Comparison of ENCODE assay signal across 16 cellular contexts in genomic region chr7:117194445-117194844, GRCh38.
DNase-seq lines count a peak whose midpoint lies in the region; ATAC-seq, FAIRE-seq and TF ChIP-seq lines count a peak whose summit lies in the region.
"Had no signal": no experiment of that assay in that cellular context is flagged by ENCODE, and none has a peak within 500 bp of the region (broad histone marks: within the 10 kb centered on the region; RNA-seq: fewer than 3 reads in every experiment).

No MANE protein-coding gene starts in this region.

- H3K27me3 ChIP-seq in IMR-90 (ENCODE audit: control insufficient read depth, insufficient read depth, low read length) (no peaks in the 10 kb centered on the region), neural progenitor cell (no peaks in the 10 kb centered on the region), PC-3 (ENCODE audit: low read length) (no peaks in the 10 kb centered on the region)

- H3K4me1 Mint-ChIP-seq in endothelial cell (ENCODE audit: unreplicated experiment) (peaks cover 36% of the 10 kb centered on the region), neural progenitor cell (peaks cover 7% of the 10 kb centered on the region)

- peak overlapping the region; percentile 59; the same call in 1 of the 2 replicates for H4K5ac ChIP-seq in IMR-90 (ENCODE audit: low read depth, low read length)

- no peak overlapping the region for H3K9ac ChIP-seq in IMR-90 (ENCODE audit: low read depth, low read length)
- no peak overlapping the region for H3K9ac ChIP-seq in neural progenitor cell
- H3K9ac ChIP-seq in PC-3 (ENCODE audit: low read length) = no peak overlapping the region

- WGBS in IMR-90 (ENCODE audit: extremely low coverage in 2 of 2, insufficient read length in 1 of 2), 2 experiments = no CpG with 5 or more reads among the region's 2 CpGs

- ATAC-seq in IMR-90 (ENCODE audit: low read depth) (no peak), PC-3 (no peak), HG02610 (IDR thresholded peaks at IDR 0.05; ENCODE audit: unreplicated experiment) (no peak)

- H3K79me2 ChIP-seq in neural progenitor cell (ENCODE audit: low read depth) = no peaks in the 10 kb centered on the region
- H3K79me2 ChIP-seq in PC-3 (ENCODE audit: low read length) = no peaks in the 10 kb centered on the region

- H3K23ac ChIP-seq in IMR-90 (ENCODE audit: low read depth, low read length) = no peak overlapping the region

- peaks cover 12% of the 10 kb centered on the region; the same call in 1 of the 2 replicates for H3K9me1 ChIP-seq in IMR-90 (ENCODE audit: insufficient read depth, low read length)

- no peaks in the 10 kb centered on the region for H3K9me2 ChIP-seq in PC-3 (replicated peaks; ENCODE audit: low read length)

- no peak overlapping the region for H2BK20ac ChIP-seq in IMR-90 (ENCODE audit: low read depth, low read length)

- H3K4me2 ChIP-seq in IMR-90 (ENCODE audit: low read depth, low read length) = no peak overlapping the region
- H3K4me2 ChIP-seq in neural progenitor cell = peak overlapping the region; percentile 11
- no peak overlapping the region for H3K4me2 ChIP-seq in PC-3 (ENCODE audit: low read length)

- H3K9me3 Mint-ChIP-seq in endothelial cell (ENCODE audit: unreplicated experiment) (no peaks in the 10 kb centered on the region), neural progenitor cell (no peaks in the 10 kb centered on the region)
- H3K9me3 Mint-ChIP-seq: CD4-positive, alpha-beta T cell had no signal

- dilution Hi-C loops in IMR-90 (cut with HindIII; ENCODE audit: low sequenced_read_pairs, unreplicated experiment) = no loop called here

- TF ChIP-seq CTCF in IMR-90 (conservative IDR thresholded peaks at IDR 0.05; ENCODE audit: low read depth, low read length) (no peak), endothelial cell (IDR thresholded peaks at IDR 0.05; ENCODE audit: unreplicated experiment) (no peak), neural progenitor cell (IDR thresholded peaks at IDR 0.05) (no peak), PC-3 (conservative IDR thresholded peaks at IDR 0.05; ENCODE audit: low read depth, low read length) (no peak)

- intact Hi-C loops in IMR-90 (cut with micrococcal nuclease) = no loop called here
- intact Hi-C loops in PC-3 (cut with micrococcal nuclease) = no loop called here

- in situ Hi-C loops in IMR-90 (cut with MboI; ENCODE audit: low sequenced_read_pairs) = no loop called here

- H3K36me3 ChIP-seq in IMR-90 (ENCODE audit: control insufficient read depth, insufficient read depth, low read length) = peaks cover 7% of the 10 kb centered on the region; the same call in 1 of the 2 replicates
- H3K36me3 ChIP-seq in neural progenitor cell = no peaks in the 10 kb centered on the region
- H3K36me3 ChIP-seq in PC-3 (ENCODE audit: low read depth, low read length) = no peaks in the 10 kb centered on the region

- POLR2A ChIA-PET in IMR-90 (lab: Charles Lee; ENCODE audit: unreplicated experiment) = no interaction called here
- POLR2A ChIA-PET in PC-3 (lab: Charles Lee; ENCODE audit: unreplicated experiment) = no interaction called here

- H3K79me1 ChIP-seq in IMR-90 (ENCODE audit: low read depth in 1 of 2, low read length in 2 of 2) = no peaks in the 10 kb centered on the region

- H4K20me1 ChIP-seq in IMR-90 (ENCODE audit: insufficient read depth, low read length) = no peaks in the 10 kb centered on the region
- H4K20me1 ChIP-seq in neural progenitor cell (ENCODE audit: low read depth) = no peaks in the 10 kb centered on the region
- no peaks in the 10 kb centered on the region for H4K20me1 ChIP-seq in PC-3 (ENCODE audit: low read length)

- peak overlapping the region; percentile 82 for H3K18ac ChIP-seq in IMR-90 (ENCODE audit: low read depth, low read length)

- no peak for TF ChIP-seq RAD21 in IMR-90 (IDR thresholded peaks at IDR 0.05; ENCODE audit: low read length)

- no peak overlapping the region for H4K91ac ChIP-seq in IMR-90 (ENCODE audit: insufficient read depth, low read depth, low read length)

- H2BK120ac ChIP-seq in IMR-90 (ENCODE audit: low read depth, low read length) = no peak overlapping the region

- H3K9me3 ChIP-seq in IMR-90 (ENCODE audit: control insufficient read depth, insufficient read depth, low read length) (no peaks in the 10 kb centered on the region), neural progenitor cell (ENCODE audit: low read depth) (no peaks in the 10 kb centered on the region), PC-3 (ENCODE audit: low read length) (no peaks in the 10 kb centered on the region)
- H3K9me3 ChIP-seq: Caco-2 had no signal

- no peaks in the 10 kb centered on the region for H3F3A ChIP-seq in neural progenitor cell (ENCODE audit: low read depth)
- no peaks in the 10 kb centered on the region for H3F3A ChIP-seq in PC-3 (ENCODE audit: low read length, unreplicated experiment)

- BruUV-seq in IMR-90 (replicated peaks; lab: Mats Ljungman, UMichigan) (no TSS peak), PC-3 (replicated peaks; lab: Mats Ljungman, UMichigan) (no TSS peak)

- H3K27me3 Mint-ChIP-seq in endothelial cell (ENCODE audit: unreplicated experiment) (peaks cover 5% of the 10 kb centered on the region), neural progenitor cell (ENCODE audit: insufficient read depth, low read depth) (peaks cover 3% of the 10 kb centered on the region)
- H3K27me3 Mint-ChIP-seq: CD4-positive, alpha-beta T cell had no signal

- H2AFZ ChIP-seq in IMR-90 (replicated peaks; ENCODE audit: low read length, poor library complexity) = no peak overlapping the region
- H2AFZ ChIP-seq in neural progenitor cell (replicated peaks) = no peak overlapping the region
- H2AFZ ChIP-seq in PC-3 (ENCODE audit: low read length) = no peak overlapping the region

- H3K27ac ChIP-seq in IMR-90 (ENCODE audit: insufficient read depth, low read length) = no peak overlapping the region
- no peak overlapping the region for H3K27ac ChIP-seq in neural progenitor cell
- H3K27ac ChIP-seq in PC-3 (ENCODE audit: low read length) = no peak overlapping the region
- H3K27ac ChIP-seq: C4-2B had no signal

- peaks cover 40% of the 10 kb centered on the region for H3K36me3 Mint-ChIP-seq in endothelial cell (ENCODE audit: low read depth, unreplicated experiment)
- H3K36me3 Mint-ChIP-seq in neural progenitor cell = peaks cover 10% of the 10 kb centered on the region

- H3K4me3 Mint-ChIP-seq in endothelial cell (ENCODE audit: unreplicated experiment) (peak overlapping the region; percentile 10), neural progenitor cell (no peak overlapping the region)
- H3K4me3 Mint-ChIP-seq: CD4-positive, alpha-beta T cell had no signal

- H3K27ac Mint-ChIP-seq in endothelial cell (ENCODE audit: unreplicated experiment) (peak overlapping the region; percentile 16), neural progenitor cell (no peak overlapping the region)
- H3K27ac Mint-ChIP-seq: CD4-positive, alpha-beta T cell had no signal

- no peak overlapping the region for H2BK5ac ChIP-seq in IMR-90 (ENCODE audit: low read depth, low read length, poor library complexity, severe bottlenecking)

- no peak overlapping the region for H3K4me3 ChIP-seq in IMR-90 (ENCODE audit: insufficient read depth, low read depth, low read length)
- no peak overlapping the region for H3K4me3 ChIP-seq in neural progenitor cell
- no peak overlapping the region for H3K4me3 ChIP-seq in PC-3 (ENCODE audit: low read length)

- H2AK9ac ChIP-seq in IMR-90 (replicated peaks; ENCODE audit: low read depth, low read length, poor library complexity) = no peak overlapping the region

- H2AK5ac ChIP-seq in IMR-90 (ENCODE audit: low read depth, low read length) = no peak overlapping the region

- 0 out of 3 replicates have a peak overlapping the region, but pooled peaks have one; percentile 26 for H2BK15ac ChIP-seq in IMR-90 (ENCODE audit: low read depth, low read length)

- no peak for DNase-seq in GM12892 (ENCODE audit: insufficient read length)
- no peak for DNase-seq in IMR-90
- DNase-seq in endothelial cell (ENCODE audit: low spot score) = no peak
- DNase-seq in neural progenitor cell (ENCODE audit: low spot score) = peak; percentile 27
- no peak for DNase-seq in PC-3
- no peak for DNase-seq in NCI-H2107 treated with DMSO at 0.1 percent for 48 hours (lab: John Stamatoyannopoulos, UW; ENCODE audit: unreplicated experiment)
- DNase-seq: AML-193; Caco-2; CD4-positive, alpha-beta T cell; GDM1; GOT3; H7 had no signal

- FAIRE-seq in GM12892 (lab: Jason Lieb, UNC) = peak; percentile 30
- FAIRE-seq: A204.1, D721Med had no signal

- TF ChIP-seq POLR2A in GM12892 (IDR thresholded peaks at IDR 0.05; ENCODE audit: low read depth, low read length) (no peak), IMR-90 (IDR thresholded peaks at IDR 0.05; ENCODE audit: low read depth, low read length) (no peak)

- H3K4ac ChIP-seq in IMR-90 (ENCODE audit: low read depth, low read length) = no peak overlapping the region

- no peak overlapping the region for H3K14ac ChIP-seq in IMR-90 (replicated peaks; ENCODE audit: low read depth, low read length)

- H3K4me1 ChIP-seq in IMR-90 (ENCODE audit: control insufficient read depth, insufficient read depth, low read length) = peaks cover 9% of the 10 kb centered on the region
- H3K4me1 ChIP-seq in neural progenitor cell = peaks cover 9% of the 10 kb centered on the region
- no peaks in the 10 kb centered on the region for H3K4me1 ChIP-seq in PC-3 (ENCODE audit: insufficient read depth, low read length)
- H3K4me1 ChIP-seq: Caco-2 had no signal

- no peak overlapping the region for H3K56ac ChIP-seq in IMR-90 (ENCODE audit: extremely low read depth, insufficient read depth, low read length)

- no peak overlapping the region for H4K8ac ChIP-seq in IMR-90 (ENCODE audit: low read depth in 2 of 2, low read length in 2 of 2)

- CTCF ChIA-PET in IMR-90 (lab: Yijun Ruan, JAX) (no interaction called here), PC-3 (lab: Charles Lee) (no interaction called here)

TF ChIP-seq in IMR-90, 13 proteins besides CTCF, POLR2A, EP300 and RAD21:
- TF ChIP-seq MAZ (IDR thresholded peaks at IDR 0.05; ENCODE audit: borderline replicate concordance, low read depth, low read length) = no peak
